In the genomic region with DNA sequence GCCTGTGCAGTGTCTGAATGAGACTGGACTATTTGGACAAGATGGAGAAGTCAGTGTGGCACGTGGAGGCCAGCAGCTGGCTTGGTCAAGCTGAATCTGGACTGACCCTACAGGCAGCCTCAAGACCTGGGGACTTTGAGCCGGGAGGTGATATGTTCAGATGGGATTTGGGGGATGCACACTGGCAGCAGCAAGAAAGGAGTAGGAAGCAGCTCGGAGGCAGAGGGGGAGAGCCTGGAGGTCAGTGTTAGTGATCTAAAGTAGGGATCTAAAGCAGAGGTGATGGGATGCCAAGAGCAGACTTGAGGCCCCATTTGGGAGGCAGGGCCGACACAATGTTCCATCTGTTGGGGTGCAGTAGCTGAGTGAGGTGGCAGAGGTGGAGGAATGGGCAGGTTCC, we compare ENCODE assay signal across 18 cellular contexts. TPM values are rescaled to one million over a fixed set of nuclear protein-coding genes. Genes with fewer than 3 reads are reported as not detected.
DNase-seq lines count a peak whose midpoint lies in the region; ATAC-seq and TF ChIP-seq lines count a peak whose summit lies in the region.
"Had no signal": no experiment of that assay in that cellular context is flagged by ENCODE, and none has a peak within 500 bp of the region (broad histone marks: within the 10 kb centered on the region; RNA-seq: fewer than 3 reads in every experiment).

No MANE protein-coding gene starts in this region.

- H3K36me3 Mint-ChIP-seq in stimulated activated naive CD8-positive, alpha-beta T cell treated with anti-CD3 and anti-CD28 coated beads, Interleukin-15, Interleukin-2, amounts not matched to agents 100 ng/mL and 50 ng/mL, for 24 hours (ENCODE audit: low read depth): peaks cover 45% of the 10 kb centered on the region
- H3K36me3 Mint-ChIP-seq in activated CD8-positive, alpha-beta T cell treated with anti-CD3 and anti-CD28 coated beads, Interleukin-2, amount 10 ng/mL, durations not matched to agents 7 days and 5 days (ENCODE audit: low read depth): peaks cover 30% of the 10 kb centered on the region

- DNase-seq in stimulated activated naive CD8-positive, alpha-beta T cell treated with anti-CD3 and anti-CD28 coated beads, Interleukin-15, amount 100 ng/mL, for 72 hours: no peak
- no peak for DNase-seq in activated CD8-positive, alpha-beta T cell treated with anti-CD3 and anti-CD28 coated beads, Interleukin-2, amount 10 ng/mL, durations not matched to agents 7 days and 5 days
- no peak for DNase-seq in mesenchymal stem cell
- no peak for DNase-seq in GM10266 (ENCODE audit: extremely low spot score)
- no peak for DNase-seq in NCI-H1048 (lab: John Stamatoyannopoulos, UW)
- DNase-seq: activated CD4-positive, alpha-beta T cell treated with anti-CD3 and anti-CD28 coated beads for 1 hour; colonic mucosa; DMS153; foreskin melanocyte; GM23248; left colon; NCI-H1694 treated with DMSO at 0.1 percent for 48 hours; NCI-H446; pancreas; stimulated activated CD4-positive, alpha-beta T cell treated with anti-CD3 and anti-CD28 coated beads, Interleukin-2, amount 100 ng/mL, for 48 hours had no signal

- H3K18ac ChIP-seq in mesenchymal stem cell (ENCODE audit: low read depth in 1 of 2, low read length in 2 of 2): peak overlapping the region; percentile 56 to 96

- CTCF ChIA-PET in activated CD8-positive, alpha-beta T cell treated with anti-CD3 and anti-CD28 coated beads, Interleukin-2, amount 10 ng/mL, durations not matched to agents 7 days and 5 days (lab: Charles Lee): interaction anchor here (0.8 to 3.3 kb wide), 7 partner anchors 9 to 227 kb away, joined by 3 to 37 read pairs (median 5); no protein-coding TSS in a partner anchor

- H3K4me2 ChIP-seq in mesenchymal stem cell (ENCODE audit: low read length, poor library complexity, severe bottlenecking): no peak overlapping the region

- no peak for ATAC-seq in stimulated activated naive CD8-positive, alpha-beta T cell treated with anti-CD3 and anti-CD28 coated beads, Interleukin-15, amount 100 ng/mL, for 72 hours
- ATAC-seq in activated CD8-positive, alpha-beta T cell treated with anti-CD3 and anti-CD28 coated beads, Interleukin-2, amount 10 ng/mL, durations not matched to agents 7 days and 5 days: no peak
- no peak for ATAC-seq in GM21381 (IDR thresholded peaks at IDR 0.05; ENCODE audit: unreplicated experiment)
- ATAC-seq: left colon, pancreas had no signal

- H3K4me1 ChIP-seq in mesenchymal stem cell (ENCODE audit: control insufficient read depth, insufficient read depth, low read depth, low read length): peaks cover 24% of the 10 kb centered on the region

- H3K4me1 Mint-ChIP-seq in stimulated activated naive CD8-positive, alpha-beta T cell treated with anti-CD3 and anti-CD28 coated beads, Interleukin-15, Interleukin-2, amounts not matched to agents 100 ng/mL and 50 ng/mL, for 24 hours (ENCODE audit: low read depth): peaks cover 59% of the 10 kb centered on the region
- peaks cover 42% of the 10 kb centered on the region for H3K4me1 Mint-ChIP-seq in stimulated activated naive CD8-positive, alpha-beta T cell treated with anti-CD3 and anti-CD28 coated beads, Interleukin-15, amount 100 ng/mL, for 72 hours
- H3K4me1 Mint-ChIP-seq in activated CD8-positive, alpha-beta T cell treated with anti-CD3 and anti-CD28 coated beads, Interleukin-2, amount 10 ng/mL, durations not matched to agents 7 days and 5 days (ENCODE audit: low read depth): peaks cover 47% of the 10 kb centered on the region

- no peaks in the 10 kb centered on the region for H3K9me3 Mint-ChIP-seq in stimulated activated naive CD8-positive, alpha-beta T cell treated with anti-CD3 and anti-CD28 coated beads, Interleukin-15, Interleukin-2, amounts not matched to agents 100 ng/mL and 50 ng/mL, for 24 hours
- H3K9me3 Mint-ChIP-seq in stimulated activated naive CD8-positive, alpha-beta T cell treated with anti-CD3 and anti-CD28 coated beads, Interleukin-15, amount 100 ng/mL, for 72 hours: no peaks in the 10 kb centered on the region
- no peaks in the 10 kb centered on the region for H3K9me3 Mint-ChIP-seq in activated CD8-positive, alpha-beta T cell treated with anti-CD3 and anti-CD28 coated beads, Interleukin-2, amount 10 ng/mL, durations not matched to agents 7 days and 5 days (ENCODE audit: insufficient read depth)
- H3K9me3 Mint-ChIP-seq: activated T-helper 2 cell treated with anti-CD3 and anti-CD28 coated beads, Interferon-gamma antibody, Interleukin-2, Interleukin-4, amounts not matched to agents 10 μg/mL and 5 μg/mL and 100 μg/mL, durations not matched to agents 14 hours and 24 hours and 36 hours had no signal

- H2BK15ac ChIP-seq in mesenchymal stem cell (ENCODE audit: low read depth, poor library complexity, severe bottlenecking): peak overlapping the region; percentile 1

- POLR2A ChIA-PET in activated CD8-positive, alpha-beta T cell treated with anti-CD3 and anti-CD28 coated beads, Interleukin-2, amount 10 ng/mL, durations not matched to agents 7 days and 5 days (lab: Charles Lee): no interaction called here

- TF ChIP-seq CTCF in GM10266 (IDR thresholded peaks at IDR 0.05; ENCODE audit: control insufficient read depth, insufficient read depth, low read depth, missing control alignments): no peak

- H2AFZ ChIP-seq in mesenchymal stem cell (ENCODE audit: low read depth, low read length): no peak overlapping the region
- H2AFZ ChIP-seq: GM23248 had no signal

- WGBS in mesenchymal stem cell: 90% methylated on average over 4 of the region's 4 CpGs

- no peak overlapping the region for H3K27ac ChIP-seq in mesenchymal stem cell (ENCODE audit: low read length, poor library complexity, severe bottlenecking)
- H3K27ac ChIP-seq: colonic mucosa, GM23248, pancreas had no signal

- H3K36me3 ChIP-seq in mesenchymal stem cell (ENCODE audit: control insufficient read depth in 1 of 2, insufficient read depth in 2 of 2, low read depth in 1 of 2, low read length in 2 of 2): peaks cover 16 to 42% of the 10 kb centered on the region in 2 experiments
- H3K36me3 ChIP-seq: colonic mucosa had no signal

- H4K91ac ChIP-seq in mesenchymal stem cell (ENCODE audit: low read length): peak overlapping the region; percentile 79

- peak overlapping the region; percentile 90 to 98 for H2BK12ac ChIP-seq in mesenchymal stem cell (ENCODE audit: low read length in 2 of 2)

- peak overlapping the region; percentile 71 for H2BK120ac ChIP-seq in mesenchymal stem cell (ENCODE audit: low read depth, low read length)

- H3K9me3 ChIP-seq in mesenchymal stem cell (ENCODE audit: control insufficient read depth, low read length): no peaks in the 10 kb centered on the region
- H3K9me3 ChIP-seq: colonic mucosa, pancreas had no signal

- H2BK5ac ChIP-seq in mesenchymal stem cell (ENCODE audit: low read depth, low read length, poor library complexity, severe bottlenecking): no peak overlapping the region

- no peaks in the 10 kb centered on the region for H3K27me3 ChIP-seq in mesenchymal stem cell (ENCODE audit: control insufficient read depth in 1 of 2, insufficient read depth in 1 of 2, low read length in 2 of 2)
- H3K27me3 ChIP-seq: colonic mucosa, pancreas had no signal

- H2AK5ac ChIP-seq in mesenchymal stem cell (ENCODE audit: low read length, severe bottlenecking): no peak overlapping the region

- H3K27ac Mint-ChIP-seq in stimulated activated naive CD8-positive, alpha-beta T cell treated with anti-CD3 and anti-CD28 coated beads, Interleukin-15, Interleukin-2, amounts not matched to agents 100 ng/mL and 50 ng/mL, for 24 hours: peak overlapping the region; percentile 16
- no peak overlapping the region for H3K27ac Mint-ChIP-seq in stimulated activated naive CD8-positive, alpha-beta T cell treated with anti-CD3 and anti-CD28 coated beads, Interleukin-15, amount 100 ng/mL, for 72 hours
- peak overlapping the region; percentile 93 for H3K27ac Mint-ChIP-seq in activated CD8-positive, alpha-beta T cell treated with anti-CD3 and anti-CD28 coated beads, Interleukin-2, amount 10 ng/mL, durations not matched to agents 7 days and 5 days

- H3K79me1 ChIP-seq in mesenchymal stem cell (replicated peaks; ENCODE audit: low read length, poor library complexity, severe bottlenecking): no peaks in the 10 kb centered on the region

- H3K4ac ChIP-seq in mesenchymal stem cell (ENCODE audit: low read depth in 1 of 2, low read length in 2 of 2): peak overlapping the region; percentile 66 to 94

- no peak overlapping the region for H3K9ac ChIP-seq in mesenchymal stem cell (ENCODE audit: low read length)
- H3K9ac ChIP-seq: GM23248 had no signal

- no peak overlapping the region for H3K4me3 ChIP-seq in mesenchymal stem cell (ENCODE audit: insufficient read depth in 1 of 2, low read depth in 1 of 2, low read length in 2 of 2)
- H3K4me3 ChIP-seq: colonic mucosa, GM23248, pancreas had no signal

- peak overlapping the region in 1 of 2 experiments; percentile 50 for H3K14ac ChIP-seq in mesenchymal stem cell (ENCODE audit: low read length in 2 of 2)

- H4K8ac ChIP-seq in mesenchymal stem cell (ENCODE audit: low read length): peak overlapping the region; percentile 86

- H3K27me3 Mint-ChIP-seq in stimulated activated naive CD8-positive, alpha-beta T cell treated with anti-CD3 and anti-CD28 coated beads, Interleukin-15, Interleukin-2, amounts not matched to agents 100 ng/mL and 50 ng/mL, for 24 hours: no peaks in the 10 kb centered on the region
- no peaks in the 10 kb centered on the region for H3K27me3 Mint-ChIP-seq in stimulated activated naive CD8-positive, alpha-beta T cell treated with anti-CD3 and anti-CD28 coated beads, Interleukin-15, amount 100 ng/mL, for 72 hours
- no peaks in the 10 kb centered on the region for H3K27me3 Mint-ChIP-seq in activated CD8-positive, alpha-beta T cell treated with anti-CD3 and anti-CD28 coated beads, Interleukin-2, amount 10 ng/mL, durations not matched to agents 7 days and 5 days (ENCODE audit: low read depth)

- no peak overlapping the region for H3K4me3 Mint-ChIP-seq in stimulated activated naive CD8-positive, alpha-beta T cell treated with anti-CD3 and anti-CD28 coated beads, Interleukin-15, Interleukin-2, amounts not matched to agents 100 ng/mL and 50 ng/mL, for 24 hours
- H3K4me3 Mint-ChIP-seq in stimulated activated naive CD8-positive, alpha-beta T cell treated with anti-CD3 and anti-CD28 coated beads, Interleukin-15, amount 100 ng/mL, for 72 hours: no peak overlapping the region
- H3K4me3 Mint-ChIP-seq in activated CD8-positive, alpha-beta T cell treated with anti-CD3 and anti-CD28 coated beads, Interleukin-2, amount 10 ng/mL, durations not matched to agents 7 days and 5 days: no peak overlapping the region

- peak overlapping the region in 1 of 2 experiments; percentile 34 for H3K23ac ChIP-seq in mesenchymal stem cell (ENCODE audit: low read length in 2 of 2)

RNA-seq across cellular contexts. Expression of a gene that starts 2.8 kb away (rescaled TPM):
- total RNA-seq in activated CD8-positive, alpha-beta T cell treated with anti-CD3 and anti-CD28 coated beads, Interleukin-2, amount 10 ng/mL, durations not matched to agents 7 days and 5 days: 10 to 100 TPM; 42.6 to 43.5 TPM
- 29.8 TPM for polyA plus RNA-seq in mesenchymal stem cell (2013, experiment 1 of 2)
- 28.9 TPM for polyA plus RNA-seq in mesenchymal stem cell (2013, experiment 2 of 2)

Comparison
In these comparisons a context has a peak if more than half of its experiments do, and no peak if none do; other contexts are left out.
1. H3K27ac Mint-ChIP-seq: peak in stimulated activated naive CD8-positive, alpha-beta T cell treated with anti-CD3 and anti-CD28 coated beads, Interleukin-15, Interleukin-2, amounts not matched to agents 100 ng/mL and 50 ng/mL, for 24 hours (single experiment) and activated CD8-positive, alpha-beta T cell treated with anti-CD3 and anti-CD28 coated beads, Interleukin-2, amount 10 ng/mL, durations not matched to agents 7 days and 5 days (single experiment); none in stimulated activated naive CD8-positive, alpha-beta T cell treated with anti-CD3 and anti-CD28 coated beads, Interleukin-15, amount 100 ng/mL, for 72 hours (0 of 2).